In genomic region chr10:92688573-92688926, GRCh38 we compare ENCODE assay signal across 10 cellular contexts. TPM values are rescaled to one million over a fixed set of nuclear protein-coding genes. Genes with fewer than 3 reads are reported as not detected.
A peak's percentile ranks its signal among the peaks of the same experiment; 100 is the strongest.
DNase-seq lines count a peak whose midpoint lies in the region; ATAC-seq and TF ChIP-seq lines count a peak whose summit lies in the region.
"Had no signal": no experiment of that assay in that cellular context is flagged by ENCODE, and none has a peak within 500 bp of the region (broad histone marks: within the 10 kb centered on the region; RNA-seq: fewer than 3 reads in every experiment).

No MANE protein-coding gene starts in this region.

- peaks cover 7% of the 10 kb centered on the region for H3K36me3 Mint-ChIP-seq in brain
- H3K36me3 Mint-ChIP-seq in naive thymus-derived CD4-positive, alpha-beta T cell: peaks cover 0 to 9% (median 0%) of the 10 kb centered on the region in 5 donors

- no peak overlapping the region for H3K27ac Mint-ChIP-seq in brain
- H3K27ac Mint-ChIP-seq in naive thymus-derived CD4-positive, alpha-beta T cell: no peak overlapping the region

- no peak overlapping the region for H3K27ac ChIP-seq in HUES64 (ENCODE audit: low read depth, low read length)
- no peak overlapping the region for H3K27ac ChIP-seq in naive thymus-derived CD4-positive, alpha-beta T cell (ENCODE audit: low read depth, low read length)

- peaks cover 33 to 48% (median 38%) of the 10 kb centered on the region in 5 experiments for H3K9me3 Mint-ChIP-seq in brain
- H3K9me3 Mint-ChIP-seq in naive thymus-derived CD4-positive, alpha-beta T cell: peaks cover 0 to 22% (median 10%) of the 10 kb centered on the region in 11 donors

- H3K27me3 ChIP-seq in HUES64 (ENCODE audit: insufficient read depth, low read length): peaks cover 72% of the 10 kb centered on the region
- peaks cover 10 to 26% of the 10 kb centered on the region in 2 donors for H3K27me3 ChIP-seq in naive thymus-derived CD4-positive, alpha-beta T cell (ENCODE audit: control insufficient read depth in 2 of 2, insufficient read depth in 2 of 2, low read length in 2 of 2)

- no peaks in the 10 kb centered on the region for H3K9me3 ChIP-seq in HUES64 (ENCODE audit: insufficient read depth, low read depth, low read length)
- H3K9me3 ChIP-seq in naive thymus-derived CD4-positive, alpha-beta T cell (ENCODE audit: control insufficient read depth in 2 of 3, low read length in 3 of 3): no peaks in the 10 kb centered on the region
- H3K9me3 ChIP-seq: mucosa of descending colon had no signal

- no peak for TF ChIP-seq CTCF in AG04449 (IDR thresholded peaks at IDR 0.05; ENCODE audit: insufficient read depth, low read length, missing control alignments)
- TF ChIP-seq CTCF in brain (conservative IDR thresholded peaks at IDR 0.05): no peak

- DNase-seq in AG04449 (ENCODE audit: low read depth, low spot score): no peak
- no peak for DNase-seq in naive thymus-derived CD4-positive, alpha-beta T cell
- DNase-seq in HuH-7.5 (ENCODE audit: low spot score): no peak
- DNase-seq in globus pallidus (ENCODE audit: low spot score): no peak
- no peak for DNase-seq in activated effector memory CD4-positive, alpha-beta T cell treated with Interleukin-2 at 50 U/mL for 16 hours
- DNase-seq: amniotic stem cell had no signal

- peak overlapping the region; percentile 68 for H3K4me3 ChIP-seq in AG04449 (ENCODE audit: low read depth, low read length)
- peak overlapping the region; percentile 49 for H3K4me3 ChIP-seq in HUES64 (ENCODE audit: low read length)
- peak overlapping the region; percentile 37 for H3K4me3 ChIP-seq in naive thymus-derived CD4-positive, alpha-beta T cell (ENCODE audit: low read length)

- WGBS in HUES64: 59% methylated on average over 5 of the region's 5 CpGs

- no peaks in the 10 kb centered on the region for H3K36me3 ChIP-seq in HUES64 (ENCODE audit: insufficient read depth, low read length)
- no peaks in the 10 kb centered on the region for H3K36me3 ChIP-seq in naive thymus-derived CD4-positive, alpha-beta T cell (ENCODE audit: control insufficient read depth in 2 of 3, insufficient read depth in 3 of 3, low read length in 3 of 3)

- POLR2A ChIA-PET in AG04449 (lab: Yijun Ruan, JAX): no interaction called here
- POLR2A ChIA-PET in naive thymus-derived CD4-positive, alpha-beta T cell (lab: Charles Lee): no interaction called here

- peaks cover 21% of the 10 kb centered on the region for H3K4me1 Mint-ChIP-seq in brain
- peaks cover 16 to 31% (median 27%) of the 10 kb centered on the region in 7 donors for H3K4me1 Mint-ChIP-seq in naive thymus-derived CD4-positive, alpha-beta T cell

- ATAC-seq in naive thymus-derived CD4-positive, alpha-beta T cell: no peak
- ATAC-seq in GM18517 (IDR thresholded peaks at IDR 0.05; ENCODE audit: unreplicated experiment): no peak

- H3K27me3 Mint-ChIP-seq in brain: peaks cover 89% of the 10 kb centered on the region
- H3K27me3 Mint-ChIP-seq in naive thymus-derived CD4-positive, alpha-beta T cell: peaks cover 31 to 87% (median 73%) of the 10 kb centered on the region in 5 donors

- peaks cover 23% of the 10 kb centered on the region for H3K4me1 ChIP-seq in HUES64 (ENCODE audit: insufficient read depth, low read length)
- peaks cover 0 to 29% of the 10 kb centered on the region in 2 donors for H3K4me1 ChIP-seq in naive thymus-derived CD4-positive, alpha-beta T cell (ENCODE audit: control insufficient read depth in 2 of 2, insufficient read depth in 2 of 2, low read length in 2 of 2)

- peak overlapping the region; percentile 77 to 85 (median 79) for H3K4me3 Mint-ChIP-seq in brain
- peak overlapping the region; percentile 70 to 87 (median 77) for H3K4me3 Mint-ChIP-seq in naive thymus-derived CD4-positive, alpha-beta T cell

- intact Hi-C loops in naive thymus-derived CD4-positive, alpha-beta T cell (cut with micrococcal nuclease): loop anchor here in 1 of 2 donors (5.0 kb wide), 1 partner anchor 96 kb away; the partner anchor contains the start of gene KIF11

- CTCF ChIA-PET in AG04449 (lab: Yijun Ruan, JAX): interaction anchor here (0.9 to 1.3 kb wide), 4 partner anchors 9 to 172 kb away, joined by 3 to 5 read pairs (median 3); no protein-coding TSS in a partner anchor
- CTCF ChIA-PET in naive thymus-derived CD4-positive, alpha-beta T cell (lab: Charles Lee): no interaction called here

- no peak overlapping the region for H3K9ac ChIP-seq in HUES64 (ENCODE audit: low read depth, low read length)

RNA-seq across cellular contexts. Expression of gene HHEX, which starts 1.2 kb away (rescaled TPM):
- 2.7 TPM for polyA plus RNA-seq in HUES64 (2013, experiment 1 of 2)
- polyA plus RNA-seq in HUES64 (2013, experiment 2 of 2): 3.0 TPM
- polyA plus RNA-seq in brain (ENCODE audit: insufficient read depth, low read depth, low replicate concordance): 5.1 TPM
- total RNA-seq in naive thymus-derived CD4-positive, alpha-beta T cell: 10 to 100 TPM in 1 of 5 experiments, 1 to 10 TPM in 1, under 1 TPM in 1, not detected in 2; 0.27 to 21.4 (median 5.5) TPM
- under 1 TPM; 0.18 to 0.24 TPM for polyA plus RNA-seq in naive thymus-derived CD4-positive, alpha-beta T cell
